Comparison of ENCODE assay signal across 11 cellular contexts in genomic region chr14:91311284-91311662, GRCh38.
DNase-seq lines count a peak whose midpoint lies in the region; ATAC-seq, FAIRE-seq and TF ChIP-seq lines count a peak whose summit lies in the region.
"Had no signal": no experiment of that assay in that cellular context is flagged by ENCODE, and none has a peak within 500 bp of the region (broad histone marks: within the 10 kb centered on the region; RNA-seq: fewer than 3 reads in every experiment).

No MANE protein-coding gene starts in this region.

- CTCF ChIA-PET in HepG2 (lab: Yijun Ruan, JAX; ENCODE audit: low intra/inter-chr PET ratio, low total read pairs), result no interaction called here

- DNase-seq in right lobe of liver (no peak), HepG2 (ENCODE audit: low spot score) (no peak), upper lobe of right lung (peak; percentile 57), lower leg skin (ENCODE audit: low spot score in 2 of 2) (no peak), cerebellar nuclear complex (lab: John Stamatoyannopoulos, UW) (no peak), epidermal melanocyte (ENCODE audit: insufficient read length, low spot score) (no peak)
- peak; percentile 23 for DNase-seq in activated CD4-positive, alpha-beta T cell treated with anti-CD3 and anti-CD28 coated beads for 1 hour
- peak in 1 of 2 donors; percentile 44 for DNase-seq in central memory CD8-positive, alpha-beta T cell (ENCODE audit: low spot score in 2 of 2)
- DNase-seq: endodermal cell, HCEC 1CT, NCI-H69 had no signal

- no peak for TF ChIP-seq RAD21 in HepG2 (CRISPR knock-in tag; IDR thresholded peaks at IDR 0.05)

- POLR2A ChIA-PET in HepG2 (lab: Yijun Ruan, JAX), result no interaction called here

- H3K79me2 ChIP-seq in HepG2 (ENCODE audit: insufficient read depth, low read length), result no peaks in the 10 kb centered on the region

- BruUV-seq in HepG2 (replicated peaks; lab: Mats Ljungman, UMichigan), result no TSS peak

- no peaks in the 10 kb centered on the region for H3K4me1 ChIP-seq in right lobe of liver
- no peaks in the 10 kb centered on the region for H3K4me1 ChIP-seq in HepG2 (ENCODE audit: insufficient read depth, low read length)
- peaks cover 6% of the 10 kb centered on the region for H3K4me1 ChIP-seq in upper lobe of right lung

- no peak overlapping the region for H3K27ac ChIP-seq in right lobe of liver
- no peak overlapping the region for H3K27ac ChIP-seq in HepG2 (ENCODE audit: extremely low read length, insufficient read depth, low read length)
- H3K27ac ChIP-seq in upper lobe of right lung, result no peak overlapping the region

- in situ Hi-C loops in HepG2 (cut with HindIII; ENCODE audit: extremely low pct_ligation_motif_present, low pct_unique_long_range_greater_than_20kb), result no loop called here

- no peak for FAIRE-seq in HepG2 (lab: Jason Lieb, UNC)

- peak overlapping the region; percentile 38 for H3K4me3 Mint-ChIP-seq in central memory CD8-positive, alpha-beta T cell
- H3K4me3 Mint-ChIP-seq: endodermal cell had no signal

- H3K36me3 ChIP-seq in right lobe of liver (peaks cover 0 to 3% (median 0%) of the 10 kb centered on the region in 4 donors), HepG2 (replicated peaks in 1 of 2; ENCODE audit: control insufficient read depth in 1 of 2, insufficient read depth in 2 of 2, low read length in 2 of 2) (peaks cover 22 to 63% of the 10 kb centered on the region in 2 experiments), upper lobe of right lung (peaks cover 57% of the 10 kb centered on the region)

- no peaks in the 10 kb centered on the region for H3K27me3 Mint-ChIP-seq in central memory CD8-positive, alpha-beta T cell

- peak overlapping the region; percentile 77 for H3K27ac Mint-ChIP-seq in central memory CD8-positive, alpha-beta T cell (ENCODE audit: low read depth)
- H3K27ac Mint-ChIP-seq: endodermal cell had no signal

- peaks cover 88% of the 10 kb centered on the region for H3K36me3 Mint-ChIP-seq in central memory CD8-positive, alpha-beta T cell (ENCODE audit: insufficient read depth)

- no peaks in the 10 kb centered on the region for H3K9me3 ChIP-seq in right lobe of liver
- no peaks in the 10 kb centered on the region for H3K9me3 ChIP-seq in HepG2 (ENCODE audit: low read length)
- H3K9me3 ChIP-seq in upper lobe of right lung, result no peaks in the 10 kb centered on the region

- TF ChIP-seq POLR2A in right lobe of liver (IDR thresholded peaks at IDR 0.05) (no peak), HepG2 (IDR thresholded peaks at IDR 0.05; ENCODE audit: insufficient read depth in 1 of 2, low read depth in 2 of 2, low read length in 2 of 2) (no peak), lower leg skin (IDR thresholded peaks at IDR 0.05) (no peak)

- 58% methylated on average over 2 of the region's 5 CpGs for WGBS in right lobe of liver (ENCODE audit: insufficient coverage, low coverage, low lambda C conversion rate, missing lambda C conversion rate)
- 93% methylated on average over 5 of the region's 5 CpGs for WGBS in HepG2 (ENCODE audit: low lambda C conversion rate)
- 58 to 73% methylated on average over 5 of the region's 5 CpGs for WGBS in lower leg skin, 2 donors

- H3K4me2 ChIP-seq in HepG2 (ENCODE audit: low read depth, low read length), result no peak overlapping the region

- peaks cover 52% of the 10 kb centered on the region for H3K4me1 Mint-ChIP-seq in central memory CD8-positive, alpha-beta T cell

- ATAC-seq in right lobe of liver, result peak; percentile 9 to 41 (median 34)
- ATAC-seq in HepG2, result no peak
- peak; percentile 59 for ATAC-seq in central memory CD8-positive, alpha-beta T cell (replicated peaks; ENCODE audit: extremely low read depth, poor library complexity, severe bottlenecking)
- peak; percentile 82 for ATAC-seq in upper lobe of right lung

- TF ChIP-seq CTCF in right lobe of liver (IDR thresholded peaks at IDR 0.05), result no peak
- no peak for TF ChIP-seq CTCF in HepG2 (CRISPR knock-in tag; IDR thresholded peaks at IDR 0.05)
- TF ChIP-seq CTCF in upper lobe of right lung (IDR thresholded peaks at IDR 0.05), result no peak
- no peak for TF ChIP-seq CTCF in lower leg skin (IDR thresholded peaks at IDR 0.05)

- H3K9ac ChIP-seq in HepG2 (ENCODE audit: insufficient read depth, low read depth, low read length), result no peak overlapping the region

- H4K20me1 ChIP-seq in HepG2 (ENCODE audit: insufficient read depth, low read length), result no peaks in the 10 kb centered on the region

- intact Hi-C loops in right lobe of liver (cut with DNase I), result no loop called here
- intact Hi-C loops in HepG2 (cut with micrococcal nuclease; ENCODE audit: unreplicated experiment), result no loop called here
- intact Hi-C loops in upper lobe of right lung (cut with DNase I), result no loop called here
- intact Hi-C loops in lower leg skin (cut with DNase I; ENCODE audit: low total_unique reads), result no loop called here

- TF ChIP-seq EP300 in HepG2 (IDR thresholded peaks at IDR 0.05; ENCODE audit: low read depth in 2 of 2, low read length in 2 of 2), result no peak
- TF ChIP-seq EP300 in HepG2 (CRISPR knock-in tag; IDR thresholded peaks at IDR 0.05; ENCODE audit: borderline replicate concordance), result no peak

- H2AFZ ChIP-seq in HepG2 (ENCODE audit: low read length), result no peak overlapping the region

- no peaks in the 10 kb centered on the region for H3K9me3 Mint-ChIP-seq in central memory CD8-positive, alpha-beta T cell

- H3K27me3 ChIP-seq in right lobe of liver (no peaks in the 10 kb centered on the region), HepG2 (ENCODE audit: control insufficient read depth in 1 of 2, insufficient read depth in 2 of 2, low read length in 2 of 2) (no peaks in the 10 kb centered on the region), upper lobe of right lung (no peaks in the 10 kb centered on the region)

- H3K4me3 ChIP-seq in right lobe of liver (no peak overlapping the region), HepG2 (replicated peaks in 1 of 3; ENCODE audit: insufficient read depth in 1 of 3, low read depth in 2 of 3, low read length in 3 of 3) (no peak overlapping the region), upper lobe of right lung (no peak overlapping the region), lower leg skin (ENCODE audit: low read depth, poor library complexity, severe bottlenecking) (no peak overlapping the region)

TF ChIP-seq in HepG2, 621 proteins besides CTCF, POLR2A, EP300 and RAD21:
- no peak for TF ChIP-seq ZNF431 (CRISPR knock-in tag; IDR thresholded peaks at IDR 0.05; ENCODE audit: borderline replicate concordance, low read depth)

Comparison
In these comparisons a context has a peak if more than half of its experiments do, and no peak if none do; other contexts are left out.
1. DNase-seq: peak in activated CD4-positive, alpha-beta T cell treated with anti-CD3 and anti-CD28 coated beads for 1 hour (single experiment) and upper lobe of right lung (single experiment); none in right lobe of liver (0 of 3), HepG2 (single experiment), lower leg skin (0 of 2), cerebellar nuclear complex (0 of 2) and epidermal melanocyte (single experiment).